22 cellular contexts compared by ENCODE assay signal in the genomic region with DNA sequence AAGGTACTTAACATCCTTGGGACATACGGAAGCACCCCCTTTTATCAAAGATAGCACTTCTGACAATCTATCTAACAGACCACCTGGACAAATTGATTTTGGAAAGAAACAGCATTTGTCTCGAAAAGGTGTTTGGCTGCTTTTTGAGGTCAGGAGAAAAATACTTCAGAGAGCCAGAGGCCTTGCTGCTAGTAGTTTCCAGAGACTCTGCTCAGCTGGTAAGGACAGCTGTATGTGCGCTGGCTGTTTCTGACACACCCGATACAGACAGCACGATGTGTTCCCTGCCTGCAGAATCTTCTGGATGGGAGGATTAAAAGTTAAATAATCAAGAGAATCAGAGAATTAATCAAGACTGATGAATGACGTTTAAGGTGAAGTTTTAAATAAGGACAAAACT. TPM values are rescaled to one million over a fixed set of nuclear protein-coding genes. Genes with fewer than 3 reads are reported as not detected.
DNase-seq lines count a peak whose midpoint lies in the region; ATAC-seq and TF ChIP-seq lines count a peak whose summit lies in the region.
"Had no signal": no experiment of that assay in that cellular context is flagged by ENCODE, and none has a peak within 500 bp of the region (broad histone marks: within the 10 kb centered on the region; RNA-seq: fewer than 3 reads in every experiment).

No MANE protein-coding gene starts in this region.

- H3K4me3 Mint-ChIP-seq in activated T-cell treated with anti-CD3 and anti-CD28 coated beads, Interleukin-2, amount 50 U/mL, for 24 hours, result no peak overlapping the region
- H3K4me3 Mint-ChIP-seq: dendritic cell treated with granulocyte-macrophage colony-stimulating factor and Interleukin-4, amounts not matched to agents 40 ng/mL and 50 ng/mL, for 4 days; GM23338; neural progenitor cell had no signal

- H3K9ac ChIP-seq in OCI-LY3 (ENCODE audit: low read length), result peak overlapping the region; percentile 66; the same call in 1 of the 2 replicates
- H3K9ac ChIP-seq: neural progenitor cell had no signal

- 45 to 56% methylated on average over 6 of the region's 6 CpGs for WGBS in heart right ventricle, 2 donors

- peaks cover 6% of the 10 kb centered on the region; the same call in 1 of the 2 replicates for H3K4me1 ChIP-seq in OCI-LY3 (ENCODE audit: low read length)
- peaks cover 0 to 25% (median 15%) of the 10 kb centered on the region in 9 donors for H3K4me1 ChIP-seq in heart right ventricle
- peaks cover 0 to 43% (median 17%) of the 10 kb centered on the region in 4 donors for H3K4me1 ChIP-seq in tibial artery
- H3K4me1 ChIP-seq: foreskin keratinocyte had no signal

- H3K27me3 ChIP-seq in OCI-LY3 (ENCODE audit: low read depth, low read length) (no peaks in the 10 kb centered on the region), heart right ventricle (no peaks in the 10 kb centered on the region), tibial artery (no peaks in the 10 kb centered on the region)
- H3K27me3 ChIP-seq: foreskin keratinocyte, MG63, neural progenitor cell had no signal

- peak; percentile 73 to 92 (median 86) for ATAC-seq in heart right ventricle
- ATAC-seq in GM21447 (IDR thresholded peaks at IDR 0.05; ENCODE audit: unreplicated experiment), result no peak
- ATAC-seq: foreskin keratinocyte, GM23338, PC-3 had no signal

- TF ChIP-seq CTCF in OCI-LY3 (IDR thresholded peaks at IDR 0.05; ENCODE audit: low read depth, low read length) (no peak), heart right ventricle (IDR thresholded peaks at IDR 0.05) (no peak), tibial artery (IDR thresholded peaks at IDR 0.05) (no peak)

- H3K36me3 ChIP-seq in OCI-LY3 (replicated peaks; ENCODE audit: low read depth, low read length), result no peaks in the 10 kb centered on the region
- no peaks in the 10 kb centered on the region for H3K36me3 ChIP-seq in heart right ventricle
- H3K36me3 ChIP-seq in tibial artery, result no peaks in the 10 kb centered on the region
- H3K36me3 ChIP-seq: MG63, neural progenitor cell had no signal

- DNase-seq in heart right ventricle (no peak), myocyte (ENCODE audit: low read depth) (peak; percentile 41), tibial artery (no peak), DMS53 (lab: John Stamatoyannopoulos, UW) (no peak), T-helper 9 cell (no peak)
- no peak for DNase-seq in activated T-cell treated with anti-CD3 and anti-CD28 coated beads, Interleukin-2, amount 50 U/mL, for 24 hours
- DNase-seq: activated CD4-positive, alpha-beta T cell treated with anti-CD3 and anti-CD28 coated beads for 4 hours; foreskin keratinocyte; GF-D8; midbrain; NCI-H146; NCI-H774; PC-3; stimulated activated CD4-positive, alpha-beta T cell treated with anti-CD3 and anti-CD28 coated beads, Interleukin-15, amount 100 ng/mL, for 24 hours; T-helper 1 cell had no signal

- no peak overlapping the region for H3K27ac Mint-ChIP-seq in activated T-cell treated with anti-CD3 and anti-CD28 coated beads, Interleukin-2, amount 50 U/mL, for 24 hours
- H3K27ac Mint-ChIP-seq: dendritic cell treated with granulocyte-macrophage colony-stimulating factor and Interleukin-4, amounts not matched to agents 40 ng/mL and 50 ng/mL, for 4 days; GM23338; neural progenitor cell had no signal

- H3K27ac ChIP-seq in OCI-LY3 (ENCODE audit: low read length) (no peak overlapping the region), heart right ventricle (peak overlapping the region; percentile 59 to 84 (median 74)), tibial artery (peak overlapping the region; percentile 65 to 73)
- H3K27ac ChIP-seq: foreskin keratinocyte, HL-60, neural progenitor cell had no signal

- peaks cover 3% of the 10 kb centered on the region for H3K4me1 Mint-ChIP-seq in activated T-cell treated with anti-CD3 and anti-CD28 coated beads, Interleukin-2, amount 50 U/mL, for 24 hours (ENCODE audit: low read depth)
- H3K4me1 Mint-ChIP-seq: GM23338 had no signal

- H4K20me1 ChIP-seq in OCI-LY3 (ENCODE audit: insufficient read depth, low read length), result no peaks in the 10 kb centered on the region

- H3K79me2 ChIP-seq in OCI-LY3 (ENCODE audit: low read length), result no peaks in the 10 kb centered on the region

- H3K4me2 ChIP-seq in OCI-LY3 (ENCODE audit: low read length), result peak overlapping the region; percentile 92
- H3K4me2 ChIP-seq: GM23338, neural progenitor cell had no signal

- peaks cover 11% of the 10 kb centered on the region for H3K27me3 Mint-ChIP-seq in activated T-cell treated with anti-CD3 and anti-CD28 coated beads, Interleukin-2, amount 50 U/mL, for 24 hours
- H3K27me3 Mint-ChIP-seq: dendritic cell treated with granulocyte-macrophage colony-stimulating factor and Interleukin-4, amounts not matched to agents 40 ng/mL and 50 ng/mL, for 4 days had no signal

- no peaks in the 10 kb centered on the region for H3K9me3 Mint-ChIP-seq in activated T-cell treated with anti-CD3 and anti-CD28 coated beads, Interleukin-2, amount 50 U/mL, for 24 hours

- H3K9me3 ChIP-seq in OCI-LY3 (ENCODE audit: insufficient read depth, low read length), result no peaks in the 10 kb centered on the region
- no peaks in the 10 kb centered on the region for H3K9me3 ChIP-seq in heart right ventricle
- H3K9me3 ChIP-seq in tibial artery, result no peaks in the 10 kb centered on the region
- H3K9me3 ChIP-seq: MG63 had no signal

- no peak overlapping the region for H3K4me3 ChIP-seq in OCI-LY3 (ENCODE audit: low read length)
- peak overlapping the region in 1 of 10 donors; percentile 25 for H3K4me3 ChIP-seq in heart right ventricle
- H3K4me3 ChIP-seq in tibial artery, result no peak overlapping the region
- H3K4me3 ChIP-seq: GM23338, neural progenitor cell had no signal

- H3K36me3 Mint-ChIP-seq in activated T-cell treated with anti-CD3 and anti-CD28 coated beads, Interleukin-2, amount 50 U/mL, for 24 hours (ENCODE audit: low read depth), result no peaks in the 10 kb centered on the region
- H3K36me3 Mint-ChIP-seq: neural progenitor cell had no signal

- peak overlapping the region; percentile 97 for H2AFZ ChIP-seq in OCI-LY3 (ENCODE audit: low read depth, low read length)
- H2AFZ ChIP-seq: GM23338, neural progenitor cell had no signal

- intact Hi-C loops in heart right ventricle (cut with DNase I) (loop anchor here in 1 of 10 donors (5.0 kb wide), 1 partner anchor 42 kb away; no protein-coding TSS in a partner anchor), tibial artery (cut with DNase I; ENCODE audit: low total_unique reads) (no loop called here)

RNA-seq across cellular contexts. Expression of gene GYG1, which starts 15.6 kb away (rescaled TPM):
- 100 to 1,000 TPM; 126 to 210 (median 157) TPM for total RNA-seq in heart right ventricle
- polyA plus RNA-seq in heart right ventricle, result 100 to 1,000 TPM in 1 of 2 donors, 10 to 100 TPM in 1; 56.5 to 156 TPM
- 41.0 and 76.3 TPM in 2 replicates for total RNA-seq in myocyte
- 58.6 TPM for polyA plus RNA-seq in myocyte (2012)
